Comparison of ENCODE assay signal across 31 cellular contexts in the genomic region with DNA sequence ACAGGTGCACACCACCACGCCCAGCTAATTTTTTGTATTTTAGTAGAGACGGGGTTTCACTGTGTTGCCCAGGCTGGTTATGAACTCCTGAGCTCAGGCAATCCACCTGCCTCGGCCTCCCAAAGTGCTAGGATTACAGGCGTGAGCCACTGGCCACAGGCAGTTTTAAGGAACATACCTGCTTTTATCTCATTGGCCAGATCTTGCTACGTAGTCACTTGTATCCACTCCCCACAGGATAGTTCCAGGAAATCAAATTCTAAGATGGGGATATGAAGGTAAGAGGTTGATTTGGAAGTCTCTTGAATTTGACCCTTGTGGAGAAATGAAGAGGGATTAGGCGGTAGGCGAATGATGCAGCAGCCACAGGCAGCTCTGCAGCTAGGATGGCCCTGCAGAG. TPM values are rescaled to one million over a fixed set of nuclear protein-coding genes. Genes with fewer than 3 reads are reported as not detected.
"Had no signal": no experiment of that assay in that cellular context is flagged by ENCODE, and none has a peak within 500 bp of the region (broad histone marks: within the 10 kb centered on the region; RNA-seq: fewer than 3 reads in every experiment).

No MANE protein-coding gene starts in this region.

- H3K4me1 Mint-ChIP-seq: activated CD4-positive, alpha-beta memory T cell treated with anti-CD3 and anti-CD28 coated beads, Interleukin-2, amount 10 ng/mL, durations not matched to agents 7 days and 5 days; activated CD4-positive, alpha-beta T cell treated with anti-CD3 and anti-CD28 coated beads for 36 hours; activated naive CD4-positive, alpha-beta T cell treated with anti-CD3 and anti-CD28 coated beads, Interleukin-2, amount 50 U/mL, for 24 hours; T-cell had no signal

- H3K4me3 ChIP-seq: breast epithelium, Peyer's patch, SJSA1 had no signal

- H3K27me3 ChIP-seq: breast epithelium, Peyer's patch, SJSA1 had no signal

- H3K9me3 Mint-ChIP-seq: activated CD4-positive, alpha-beta memory T cell treated with anti-CD3 and anti-CD28 coated beads, Interleukin-2, amount 10 ng/mL, durations not matched to agents 7 days and 5 days; activated naive CD4-positive, alpha-beta T cell treated with anti-CD3 and anti-CD28 coated beads, Interleukin-2, amount 50 U/mL, for 24 hours; activated T-helper 2 cell treated with anti-CD3 and anti-CD28 coated beads, Interferon-gamma antibody, Interleukin-2, Interleukin-4, amounts not matched to agents 10 μg/mL and 5 μg/mL and 100 μg/mL, durations not matched to agents 14 hours and 24 hours and 36 hours; T-cell had no signal

- H3K27ac ChIP-seq: breast epithelium, RWPE1, SJSA1, VCaP had no signal

- H3K27me3 Mint-ChIP-seq: activated CD4-positive, alpha-beta T cell treated with anti-CD3 and anti-CD28 coated beads for 36 hours; activated naive CD4-positive, alpha-beta T cell treated with anti-CD3 and anti-CD28 coated beads, Interleukin-2, amount 50 U/mL, for 24 hours had no signal

- H3K9me3 ChIP-seq: breast epithelium, Peyer's patch, SJSA1 had no signal

- ATAC-seq: activated CD4-positive, alpha-beta T cell treated with anti-CD3 and anti-CD28 coated beads for 36 hours; T-cell had no signal

- H3K27ac Mint-ChIP-seq: activated CD4-positive, alpha-beta memory T cell treated with anti-CD3 and anti-CD28 coated beads, Interleukin-2, amount 10 ng/mL, durations not matched to agents 7 days and 5 days; activated CD4-positive, alpha-beta T cell treated with anti-CD3 and anti-CD28 coated beads for 36 hours; activated naive CD4-positive, alpha-beta T cell treated with anti-CD3 and anti-CD28 coated beads, Interleukin-2, amount 50 U/mL, for 24 hours; activated T-helper 2 cell treated with anti-CD3 and anti-CD28 coated beads, Interferon-gamma antibody, Interleukin-2, Interleukin-4, amounts not matched to agents 10 μg/mL and 5 μg/mL and 100 μg/mL, durations not matched to agents 14 hours and 24 hours and 36 hours; T-cell had no signal

- H3K4me3 Mint-ChIP-seq: activated CD4-positive, alpha-beta memory T cell treated with anti-CD3 and anti-CD28 coated beads, Interleukin-2, amount 10 ng/mL, durations not matched to agents 7 days and 5 days; activated CD4-positive, alpha-beta T cell treated with anti-CD3 and anti-CD28 coated beads for 36 hours; activated naive CD4-positive, alpha-beta T cell treated with anti-CD3 and anti-CD28 coated beads, Interleukin-2, amount 50 U/mL, for 24 hours; T-cell had no signal

- H3K4me1 ChIP-seq: breast epithelium, SJSA1 had no signal

- H3K36me3 Mint-ChIP-seq: activated naive CD4-positive, alpha-beta T cell treated with anti-CD3 and anti-CD28 coated beads, Interleukin-2, amount 50 U/mL, for 24 hours; T-cell had no signal

- DNase-seq: activated CD4-positive, alpha-beta memory T cell treated with anti-CD3 and anti-CD28 coated beads, Interleukin-2, amount 10 ng/mL, durations not matched to agents 7 days and 5 days; activated CD4-positive, alpha-beta T cell treated with anti-CD3 and anti-CD28 coated beads for 36 hours; activated CD4-positive, alpha-beta T cell treated with anti-CD3 and anti-CD28 coated beads, Interleukin-2, amount 50 U/mL, for 1 hour; activated CD4-positive, CD25-positive, alpha-beta regulatory T cell; activated gamma-delta T cell treated with Interleukin-2 at 50 U/mL for 16 hours; activated T-cell treated with anti-CD3 and anti-CD28 coated beads for 4 hours; activated T-cell treated with anti-CD3 and anti-CD28 coated beads, Interleukin-2, amount 50 U/mL, for 48 hours; caudate nucleus; Karpas-422; MM.1S; NCI-H1105; NCI-H1436; NCI-H1694 treated with DMSO at 0.1 percent for 48 hours; NCI-H2029 treated with DMSO at 0.1 percent for 48 hours; NCI-H345; NCI-H510A; NCI-H526 treated with DMSO at 0.1 percent for 48 hours; NCI-H82; NK-92 treated with Interleukin-12 subunit alpha and Interleukin-12 subunit beta, amount 100 ng/mL, for 24 hours; OCI-M1; SHP77; T-cell had no signal

- H3K36me3 ChIP-seq: breast epithelium, Peyer's patch, SJSA1 had no signal

RNA-seq across cellular contexts. Expression of a gene that starts 8.8 kb away (rescaled TPM):
- total RNA-seq: activated CD4-positive, alpha-beta memory T cell treated with anti-CD3 and anti-CD28 coated beads, Interleukin-2, amount 10 ng/mL, durations not matched to agents 7 days and 5 days; activated CD4-positive, alpha-beta T cell treated with anti-CD3 and anti-CD28 coated beads for 36 hours; activated CD8-positive, alpha-beta memory T cell treated with anti-CD3 and anti-CD28 coated beads for 36 hours; activated T-helper 2 cell treated with anti-CD3 and anti-CD28 coated beads, Interferon-gamma antibody, Interleukin-2, Interleukin-4, amounts not matched to agents 10 μg/mL and 5 μg/mL and 100 μg/mL, durations not matched to agents 14 hours and 24 hours and 36 hours; T-helper 2 cell treated with Interferon-gamma antibody and Interleukin-4, amounts not matched to agents 100 ng/mL and 5 ng/mL, for 36 hours had no signal
